Comparison of ENCODE assay signal across 8 cellular contexts in genomic region chr12:92987362-92987761, GRCh38. TPM values are rescaled to one million over a fixed set of nuclear protein-coding genes. Genes with fewer than 3 reads are reported as not detected.
A peak's percentile ranks its signal among the peaks of the same experiment; 100 is the strongest.
DNase-seq lines count a peak whose midpoint lies in the region; ATAC-seq and TF ChIP-seq lines count a peak whose summit lies in the region.

No MANE protein-coding gene starts in this region.

- H3K27me3 Mint-ChIP-seq in activated T-cell treated with anti-CD3 and anti-CD28 coated beads, Interleukin-2, amount 50 U/mL, for 24 hours = no peaks in the 10 kb centered on the region
- H3K27me3 Mint-ChIP-seq in activated naive CD8-positive, alpha-beta T cell treated with anti-CD3 and anti-CD28 coated beads for 36 hours = peaks cover 7% of the 10 kb centered on the region

- intact Hi-C loops in Right ventricle myocardium superior (cut with DNase I) (loop anchor here (5.0 to 10.0 kb wide), 4 partner anchors 140 to 430 kb away; no protein-coding TSS in a partner anchor), psoas muscle (cut with DNase I) (loop anchor here (2.0 to 5.0 kb wide), 4 partner anchors 409 to 1115 kb away; no protein-coding TSS in a partner anchor)

- peak overlapping the region; percentile 81 for H3K27ac Mint-ChIP-seq in activated T-cell treated with anti-CD3 and anti-CD28 coated beads, Interleukin-2, amount 50 U/mL, for 24 hours
- H3K27ac Mint-ChIP-seq in activated naive CD8-positive, alpha-beta T cell treated with anti-CD3 and anti-CD28 coated beads for 36 hours = peak overlapping the region; percentile 67

- no peak for DNase-seq in activated T-cell treated with anti-CD3 and anti-CD28 coated beads, Interleukin-2, amount 50 U/mL, for 24 hours
- no peak for DNase-seq in activated T-cell treated with anti-CD3 and anti-CD28 coated beads, Interleukin-2, amount 50 U/mL, for 48 hours
- DNase-seq in NCI-H226 (peak; percentile 38), Right ventricle myocardium superior (no peak), psoas muscle (no peak), HK-2 (ENCODE audit: unreplicated experiment) (no peak)
- no peak for DNase-seq in activated naive CD8-positive, alpha-beta T cell treated with anti-CD3 and anti-CD28 coated beads for 36 hours

- H3K36me3 ChIP-seq in psoas muscle (ENCODE audit: insufficient read depth in 1 of 2, low read depth in 1 of 2) = no peaks in the 10 kb centered on the region

- H3K27ac ChIP-seq in psoas muscle = peak overlapping the region; percentile 72

- H3K9me3 Mint-ChIP-seq in activated T-cell treated with anti-CD3 and anti-CD28 coated beads, Interleukin-2, amount 50 U/mL, for 24 hours = no peaks in the 10 kb centered on the region
- no peaks in the 10 kb centered on the region for H3K9me3 Mint-ChIP-seq in activated naive CD8-positive, alpha-beta T cell treated with anti-CD3 and anti-CD28 coated beads for 36 hours

- peaks cover 12% of the 10 kb centered on the region for H3K4me1 ChIP-seq in psoas muscle

- H3K4me3 Mint-ChIP-seq in activated T-cell treated with anti-CD3 and anti-CD28 coated beads, Interleukin-2, amount 50 U/mL, for 24 hours = peak overlapping the region; percentile 13
- H3K4me3 Mint-ChIP-seq in activated naive CD8-positive, alpha-beta T cell treated with anti-CD3 and anti-CD28 coated beads for 36 hours = no peak overlapping the region

- H3K4me1 Mint-ChIP-seq in activated T-cell treated with anti-CD3 and anti-CD28 coated beads, Interleukin-2, amount 50 U/mL, for 24 hours (ENCODE audit: low read depth) = peaks cover 41% of the 10 kb centered on the region
- H3K4me1 Mint-ChIP-seq in activated naive CD8-positive, alpha-beta T cell treated with anti-CD3 and anti-CD28 coated beads for 36 hours = peaks cover 41% of the 10 kb centered on the region

- peak; percentile 63 for TF ChIP-seq CTCF in psoas muscle (IDR thresholded peaks at IDR 0.05)

- H3K4me3 ChIP-seq in psoas muscle = peak overlapping the region; percentile 23

- H3K9me3 ChIP-seq in psoas muscle = peaks cover 5% of the 10 kb centered on the region

- H3K27me3 ChIP-seq in psoas muscle (ENCODE audit: insufficient read depth in 3 of 3, low read length in 2 of 3) = no peaks in the 10 kb centered on the region

- peak; percentile 27 for ATAC-seq in HG02973 (IDR thresholded peaks at IDR 0.05; ENCODE audit: unreplicated experiment)
- ATAC-seq in Right ventricle myocardium superior (ENCODE audit: poor library complexity) = peak; percentile 85
- ATAC-seq in psoas muscle = peak; percentile 80 to 96 (median 88)

- 0 to 1% (median 0%) methylated on average over 3 of the region's 3 CpGs for WGBS in psoas muscle, 3 donors

- no peaks in the 10 kb centered on the region for H3K36me3 Mint-ChIP-seq in activated T-cell treated with anti-CD3 and anti-CD28 coated beads, Interleukin-2, amount 50 U/mL, for 24 hours (ENCODE audit: low read depth)
- H3K36me3 Mint-ChIP-seq in activated naive CD8-positive, alpha-beta T cell treated with anti-CD3 and anti-CD28 coated beads for 36 hours = no peaks in the 10 kb centered on the region

RNA-seq across cellular contexts. Expression of gene EEA1, which starts 58.3 kb away (rescaled TPM):
- 10 to 100 TPM; 17.5 TPM for total RNA-seq in activated naive CD8-positive, alpha-beta T cell treated with anti-CD3 and anti-CD28 coated beads for 36 hours
- total RNA-seq in Right ventricle myocardium superior (22.1 TPM), psoas muscle (10 to 100 TPM; 27.7 to 51.8 (median 37.1) TPM)
- polyA plus RNA-seq in psoas muscle = 10 to 100 TPM in 1 of 3 donors, 1 to 10 TPM in 2; 4.1 to 10.9 (median 8.3) TPM

Comparison
In these comparisons a context has a peak if more than half of its experiments do, and no peak if none do; other contexts are left out.
1. ATAC-seq: peak in every context shown above with its lines; median percentile 88 in psoas muscle; 85 in Right ventricle myocardium superior; 27 in HG02973.